8 cellular contexts compared by ENCODE assay signal in the genomic region with DNA sequence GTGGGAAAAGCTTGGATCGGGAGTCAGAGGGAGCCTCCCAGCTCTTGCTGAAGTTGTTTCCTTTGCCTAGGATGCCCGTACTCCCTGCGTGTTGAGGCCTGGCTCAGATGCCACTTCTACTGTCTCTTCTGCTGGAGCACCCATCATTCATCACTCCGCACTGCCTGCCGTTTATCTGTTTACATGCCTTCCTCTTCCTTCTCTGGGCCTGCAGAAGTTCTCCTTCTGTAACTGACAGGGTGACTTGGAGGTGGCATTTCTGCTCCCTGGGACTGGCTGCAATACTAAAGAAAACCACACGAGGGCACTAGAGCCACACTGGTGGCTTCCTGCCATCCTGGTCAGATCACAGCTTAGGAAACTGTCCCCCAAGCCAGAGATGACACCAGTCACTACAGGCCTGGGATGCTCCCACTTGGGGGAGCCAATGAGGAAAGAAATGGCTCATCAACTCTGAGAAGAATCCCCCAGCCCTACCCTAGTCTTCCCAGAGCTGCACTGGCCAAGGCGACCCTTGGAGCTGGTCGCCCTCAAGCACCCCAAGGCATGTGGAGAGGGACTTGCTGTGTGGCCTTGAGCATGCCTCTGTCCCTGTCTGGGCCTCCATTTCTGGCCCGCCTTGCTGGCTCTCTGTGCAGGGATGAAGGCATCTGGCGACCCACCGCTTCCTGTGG. TPM values are rescaled to one million over a fixed set of nuclear protein-coding genes. Genes with fewer than 3 reads are reported as not detected.
DNase-seq lines count a peak whose midpoint lies in the region; ATAC-seq and TF ChIP-seq lines count a peak whose summit lies in the region.

No MANE protein-coding gene starts in this region.

- H3K27me3 Mint-ChIP-seq in T-cell, result peaks cover 0 to 2% of the 10 kb centered on the region in 2 donors

- peaks cover 0 to 2% (median 0%) of the 10 kb centered on the region in 3 donors for H3K4me1 Mint-ChIP-seq in T-cell

- WGBS in adrenal gland, 4 donors, result 48 to 68% (median 58%) methylated on average over 8 to 11 of the region's 11 CpGs
- WGBS in sigmoid colon, 2 donors, result 53 to 59% methylated on average over 11 of the region's 11 CpGs

- H3K36me3 Mint-ChIP-seq in T-cell, result no peaks in the 10 kb centered on the region

- H3K27me3 ChIP-seq in adrenal gland (no peaks in the 10 kb centered on the region), sigmoid colon (no peaks in the 10 kb centered on the region)

- H3K4me3 ChIP-seq in HFF-Myc (replicated peaks; ENCODE audit: low read depth, low read length) (no peak overlapping the region), adrenal gland (no peak overlapping the region), sigmoid colon (no peak overlapping the region)

- H3K4me1 ChIP-seq in adrenal gland (replicated peaks in 1 of 2) (no peaks in the 10 kb centered on the region), sigmoid colon (peaks cover 0 to 10% (median 2%) of the 10 kb centered on the region in 4 donors)

- no peak overlapping the region for H3K27ac Mint-ChIP-seq in T-cell

- ATAC-seq in T-cell (replicated peaks in 1 of 4) (peak; percentile 78 to 85 (median 84)), GM19324 (IDR thresholded peaks at IDR 0.05; ENCODE audit: low FRiP score, unreplicated experiment) (no peak)

- TF ChIP-seq CTCF in HFF-Myc (IDR thresholded peaks at IDR 0.05; ENCODE audit: low read depth, low read length, missing control alignments) (peak; percentile 94), adrenal gland (IDR thresholded peaks at IDR 0.05) (peak; percentile 98 to 99 (median 99)), sigmoid colon (IDR thresholded peaks at IDR 0.05) (peak; percentile 94 to 98 (median 96))

- H3K4me3 Mint-ChIP-seq in T-cell, result no peak overlapping the region

- H3K36me3 ChIP-seq in adrenal gland (replicated peaks in 1 of 2) (no peaks in the 10 kb centered on the region), sigmoid colon (peaks cover 0 to 8% (median 0%) of the 10 kb centered on the region in 4 donors)

- H3K27ac ChIP-seq in adrenal gland (no peak overlapping the region), sigmoid colon (peak overlapping the region in 2 of 4 donors; percentile 17 to 18)

- POLR2A ChIA-PET in T-cell (lab: Charles Lee), result interaction anchor here in 1 of 2 donors (0.6 kb wide), 1 partner anchor 531 kb away, joined by 10 read pairs; no protein-coding TSS in a partner anchor

- no peaks in the 10 kb centered on the region for H3K9me3 ChIP-seq in adrenal gland (replicated peaks in 1 of 3)
- H3K9me3 ChIP-seq in sigmoid colon, result no peaks in the 10 kb centered on the region

- CTCF ChIA-PET in T-cell (lab: Charles Lee), result interaction anchor here (0.6 to 1.3 kb wide), 8 partner anchors 11 to 1541 kb away, joined by 3 to 8 read pairs (median 4); no protein-coding TSS in a partner anchor

- DNase-seq in G401 (ENCODE audit: low spot score), result peak; percentile 82
- DNase-seq in HFF-Myc (ENCODE audit: extremely low read depth, low read depth), result peak; percentile 63
- peak; percentile 56 to 85 (median 71) for DNase-seq in NCI-H1417 (lab: John Stamatoyannopoulos, UW)
- DNase-seq in T-cell, result peak; percentile 28 to 80 (median 68)
- DNase-seq in adrenal gland, result peak; percentile 77 to 95 (median 86)
- peak; percentile 92 for DNase-seq in hepatic stellate cell (ENCODE audit: low spot score)
- DNase-seq in sigmoid colon, result peak; percentile 87

- in situ Hi-C loops in G401 (cut with HindIII; ENCODE audit: low sequenced_read_pairs), result no loop called here

- intact Hi-C loops in adrenal gland (cut with DNase I), result loop anchor here (5.0 to 10.0 kb wide), 2 partner anchors 249 to 451 kb away; no protein-coding TSS in a partner anchor
- intact Hi-C loops in sigmoid colon (cut with DNase I), result loop anchor here (1.0 to 5.0 kb wide), 5 partner anchors 156 to 479 kb away; partner anchors contain the start of genes ALDH1B1 and SHB

- no peaks in the 10 kb centered on the region for H3K9me3 Mint-ChIP-seq in T-cell

- TF ChIP-seq POLR2A in adrenal gland (IDR thresholded peaks at IDR 0.05), result no peak
- TF ChIP-seq POLR2A in sigmoid colon (IDR thresholded peaks at IDR 0.05), result no peak

- no peak for TF ChIP-seq EP300 in sigmoid colon (IDR thresholded peaks at IDR 0.05)

RNA-seq across cellular contexts. Expression of gene SLC25A51, which starts 9.7 kb away (rescaled TPM):
- 29.8 and 36.2 TPM in 2 replicates for total RNA-seq in G401 (2014; rRNA removed; shearing (Covaris generic))
- total RNA-seq in T-cell (10 to 100 TPM; 19.7 to 37.6 (median 32.4) TPM), adrenal gland (10 to 100 TPM; 11.9 to 23.4 (median 21.7) TPM), sigmoid colon (10 to 100 TPM; 19.3 to 31.0 (median 27.3) TPM)
- polyA plus RNA-seq in adrenal gland (10 to 100 TPM in 1 of 3 donors, 1 to 10 TPM in 2; 3.8 to 14.9 (median 4.7) TPM), sigmoid colon (1 to 10 TPM; 4.2 to 8.9 (median 8.6) TPM)
